21 cellular contexts compared by ENCODE assay signal in the genomic region with DNA sequence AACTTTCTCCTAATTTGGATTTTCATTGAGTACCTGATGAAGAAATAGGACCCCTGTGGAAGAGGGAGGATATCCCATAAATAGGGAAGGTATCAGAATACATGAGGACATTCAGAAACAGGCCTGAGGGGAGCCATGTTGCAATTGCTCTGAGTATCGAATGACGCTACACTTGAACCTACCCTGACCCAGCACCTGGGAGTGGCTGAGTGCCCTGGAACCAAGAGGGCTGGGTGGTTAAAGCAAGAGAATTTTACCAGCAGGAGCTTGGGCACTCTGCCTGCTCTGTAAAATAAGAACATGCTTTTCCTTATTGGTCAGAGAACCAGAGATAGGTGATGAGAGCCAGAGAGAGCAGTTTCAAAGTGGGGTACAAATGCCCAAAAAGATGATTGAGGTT. TPM values are rescaled to one million over a fixed set of nuclear protein-coding genes. Genes with fewer than 3 reads are reported as not detected.
A peak's percentile ranks its signal among the peaks of the same experiment; 100 is the strongest.
DNase-seq lines count a peak whose midpoint lies in the region; ATAC-seq and TF ChIP-seq lines count a peak whose summit lies in the region.
"Had no signal": no experiment of that assay in that cellular context is flagged by ENCODE, and none has a peak within 500 bp of the region (broad histone marks: within the 10 kb centered on the region; RNA-seq: fewer than 3 reads in every experiment).

No MANE protein-coding gene starts in this region.

- no peaks in the 10 kb centered on the region for H3K9me3 ChIP-seq in left lung
- H3K9me3 ChIP-seq: BE2C, HAP-1 had no signal

- ATAC-seq in left lung (peak; percentile 50), HG03521 (IDR thresholded peaks at IDR 0.05; ENCODE audit: unreplicated experiment) (no peak)
- ATAC-seq: GM12878 had no signal

- H3K27ac ChIP-seq in left lung, result no peak overlapping the region
- H3K27ac ChIP-seq: GM23248 had no signal

- TF ChIP-seq CTCF in left lung (IDR thresholded peaks at IDR 0.05), result no peak

- H3K4me3 ChIP-seq in left lung, result no peak overlapping the region
- H3K4me3 ChIP-seq: GM12878, GM23248, HAP-1 had no signal

- H3K4me1 ChIP-seq in left lung, result no peaks in the 10 kb centered on the region
- H3K4me1 ChIP-seq: BE2C, HAP-1 had no signal

- intact Hi-C loops in left lung (cut with DNase I), result no loop called here

- peak; percentile 13 for DNase-seq in NCI-H748 (lab: John Stamatoyannopoulos, UW; ENCODE audit: unreplicated experiment)
- DNase-seq in NCI-H748 treated with DMSO at 0.1 percent for 48 hours (lab: John Stamatoyannopoulos, UW), result no peak
- peak; percentile 17 for DNase-seq in SW480 (ENCODE audit: low spot score)
- DNase-seq in left lung, result no peak
- DNase-seq in NCI-H1048 (lab: John Stamatoyannopoulos, UW), result no peak
- DNase-seq: ACHN; BE2C; C1 segment of cervical spinal cord; CD4-positive, CD25-positive, alpha-beta regulatory T cell; CD8-positive, alpha-beta memory T cell; COR-L47; DMS153; DND-41; EL; GM23248 had no signal

- H3K36me3 ChIP-seq in left lung, result no peaks in the 10 kb centered on the region
- H3K36me3 ChIP-seq: BE2C, HAP-1 had no signal

- H3K27me3 ChIP-seq in left lung, result peaks cover 17 to 34% of the 10 kb centered on the region in 2 donors

RNA-seq across cellular contexts. Expression of a gene that starts 7.2 kb away (rescaled TPM):
- not detected for total RNA-seq in left lung
- total RNA-seq: CD4-positive, CD25-positive, alpha-beta regulatory T cell; CD8-positive, alpha-beta memory T cell; G401; GM12878; GM23248; H4; HT-29 had no signal

Comparison
In these comparisons a context has a peak if more than half of its experiments do, and no peak if none do; other contexts are left out.
1. DNase-seq: peak in NCI-H748 (single experiment) and SW480 (single experiment); none in NCI-H748 treated with DMSO at 0.1 percent for 48 hours (single experiment), left lung (0 of 2) and NCI-H1048 (single experiment).